Comparison of ENCODE assay signal across 12 cellular contexts in the genomic region with DNA sequence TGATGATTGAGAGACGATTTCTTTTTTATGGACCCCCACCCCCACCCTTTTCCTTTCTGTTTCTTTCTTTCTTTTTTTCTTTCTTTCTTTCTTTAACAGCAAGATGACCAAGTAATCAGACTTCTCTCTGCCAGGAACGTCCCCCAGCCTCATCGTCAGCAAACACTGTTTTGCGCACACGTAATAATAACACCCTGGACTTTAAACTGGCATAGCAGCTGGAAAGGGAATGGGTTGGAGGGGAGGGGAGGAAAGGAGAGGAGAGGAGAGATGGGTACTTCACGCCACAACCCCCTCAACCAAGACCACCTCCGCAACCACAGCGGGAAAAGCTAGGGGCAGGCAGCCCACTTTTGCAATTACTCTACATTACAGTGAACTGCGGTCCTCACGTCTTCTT. TPM values are rescaled to one million over a fixed set of nuclear protein-coding genes. Genes with fewer than 3 reads are reported as not detected.
A peak's percentile ranks its signal among the peaks of the same experiment; 100 is the strongest.
DNase-seq lines count a peak whose midpoint lies in the region; ATAC-seq and TF ChIP-seq lines count a peak whose summit lies in the region.
"Had no signal": no experiment of that assay in that cellular context is flagged by ENCODE, and none has a peak within 500 bp of the region (broad histone marks: within the 10 kb centered on the region; RNA-seq: fewer than 3 reads in every experiment).

No MANE protein-coding gene starts in this region.

- TF ChIP-seq CTCF in 22Rv1 (IDR thresholded peaks at IDR 0.05), result no peak
- TF ChIP-seq CTCF in Peyer's patch (IDR thresholded peaks at IDR 0.05), result no peak
- TF ChIP-seq CTCF in esophagus muscularis mucosa (IDR thresholded peaks at IDR 0.05), result no peak
- TF ChIP-seq CTCF in neural progenitor cell (IDR thresholded peaks at IDR 0.05), result no peak

- H3K4me3 Mint-ChIP-seq in neural progenitor cell, result peak overlapping the region; percentile 97

- H3K4me1 ChIP-seq in Peyer's patch (no peaks in the 10 kb centered on the region), esophagus muscularis mucosa (peaks cover 9 to 24% (median 22%) of the 10 kb centered on the region in 4 donors), neural progenitor cell (no peaks in the 10 kb centered on the region)
- H3K4me1 ChIP-seq: BE2C had no signal

- no peak for ATAC-seq in GM18907 (IDR thresholded peaks at IDR 0.05; ENCODE audit: unreplicated experiment)
- ATAC-seq: HCT116 had no signal

- H3F3A ChIP-seq in neural progenitor cell (ENCODE audit: low read depth), result peaks cover 12% of the 10 kb centered on the region

- H3K9me3 Mint-ChIP-seq in neural progenitor cell, result no peaks in the 10 kb centered on the region
- H3K9me3 Mint-ChIP-seq: activated T-helper 2 cell treated with anti-CD3 and anti-CD28 coated beads, Interferon-gamma antibody, Interleukin-2, Interleukin-4, amounts not matched to agents 10 μg/mL and 5 μg/mL and 100 μg/mL, durations not matched to agents 14 hours and 24 hours and 36 hours had no signal

- no peak for TF ChIP-seq EP300 in esophagus muscularis mucosa (IDR thresholded peaks at IDR 0.05)

- peaks cover 28% of the 10 kb centered on the region for H3K27me3 Mint-ChIP-seq in neural progenitor cell (ENCODE audit: insufficient read depth, low read depth)

- H3K27ac ChIP-seq in 22Rv1, result 0 out of 2 replicates have a peak overlapping the region, but pooled peaks have one; percentile 13
- peak overlapping the region in 3 of 4 donors; percentile 45 to 81 (median 51) for H3K27ac ChIP-seq in Peyer's patch
- no peak overlapping the region for H3K27ac ChIP-seq in esophagus muscularis mucosa (replicated peaks in 1 of 4)
- H3K27ac ChIP-seq in neural progenitor cell, result no peak overlapping the region

- H3K4me3 ChIP-seq in Peyer's patch (peak overlapping the region in 3 of 4 donors; percentile 25 to 57 (median 53)), esophagus muscularis mucosa (peak overlapping the region; percentile 49 to 54 (median 50)), neural progenitor cell (peak overlapping the region; percentile 59)

- DNase-seq in Peyer's patch, result peak in 1 of 3 donors; percentile 44
- no peak for DNase-seq in esophagus muscularis mucosa (ENCODE audit: extremely low spot score)
- no peak for DNase-seq in neural progenitor cell (ENCODE audit: low spot score)
- no peak for DNase-seq in NAMALWA (ENCODE audit: low spot score)
- DNase-seq in stimulated activated CD4-positive, alpha-beta T cell treated with anti-CD3 and anti-CD28 coated beads, Interleukin-4, amount 100 ng/mL, for 4 hours, result no peak
- no peak for DNase-seq in NCI-H82 (lab: John Stamatoyannopoulos, UW)
- DNase-seq: BE2C; effector CD4-positive, alpha-beta T cell had no signal

- H3K9me3 ChIP-seq in Peyer's patch (no peaks in the 10 kb centered on the region), esophagus muscularis mucosa (no peaks in the 10 kb centered on the region), neural progenitor cell (ENCODE audit: low read depth) (no peaks in the 10 kb centered on the region)
- H3K9me3 ChIP-seq: BE2C had no signal

- TF ChIP-seq POLR2A in Peyer's patch (IDR thresholded peaks at IDR 0.05) (no peak), esophagus muscularis mucosa (IDR thresholded peaks at IDR 0.05; ENCODE audit: low read depth) (no peak)

- H4K20me1 ChIP-seq in neural progenitor cell (ENCODE audit: low read depth), result peaks cover 5% of the 10 kb centered on the region

- H3K4me2 ChIP-seq in neural progenitor cell, result peak overlapping the region; percentile 80

- intact Hi-C loops in esophagus muscularis mucosa (cut with DNase I), result no loop called here

- H3K9ac ChIP-seq in neural progenitor cell, result no peak overlapping the region

- H3K4me1 Mint-ChIP-seq in neural progenitor cell, result peaks cover 23% of the 10 kb centered on the region

- no peaks in the 10 kb centered on the region for H3K79me2 ChIP-seq in neural progenitor cell (ENCODE audit: low read depth)

- H3K36me3 Mint-ChIP-seq in neural progenitor cell, result no peaks in the 10 kb centered on the region

- WGBS in esophagus muscularis mucosa, result 7% methylated on average over 10 of the region's 10 CpGs

- H3K27me3 ChIP-seq in Peyer's patch (no peaks in the 10 kb centered on the region), esophagus muscularis mucosa (peaks cover 0 to 60% (median 20%) of the 10 kb centered on the region in 4 donors), neural progenitor cell (peaks cover 79% of the 10 kb centered on the region)

- peak overlapping the region; percentile 61 for H2AFZ ChIP-seq in neural progenitor cell (replicated peaks)

- H3K27ac Mint-ChIP-seq in neural progenitor cell, result no peak overlapping the region
- H3K27ac Mint-ChIP-seq: activated T-helper 2 cell treated with anti-CD3 and anti-CD28 coated beads, Interferon-gamma antibody, Interleukin-2, Interleukin-4, amounts not matched to agents 10 μg/mL and 5 μg/mL and 100 μg/mL, durations not matched to agents 14 hours and 24 hours and 36 hours had no signal

- no peaks in the 10 kb centered on the region for H3K36me3 ChIP-seq in Peyer's patch
- no peaks in the 10 kb centered on the region for H3K36me3 ChIP-seq in esophagus muscularis mucosa
- H3K36me3 ChIP-seq in neural progenitor cell, result no peaks in the 10 kb centered on the region
- H3K36me3 ChIP-seq: BE2C had no signal

RNA-seq across cellular contexts. Expression of a gene that starts 1.1 kb away (rescaled TPM):
- total RNA-seq in Peyer's patch (10 to 100 TPM in 2 of 4 donors, 1 to 10 TPM in 2; 5.8 to 22.1 (median 9.6) TPM), esophagus muscularis mucosa (under 1 TPM; 0.42 to 0.99 (median 0.73) TPM), neural progenitor cell (ENCODE audit: low replicate concordance) (0.12 and 0.47 TPM in 2 replicates)
- total RNA-seq: activated T-helper 2 cell treated with anti-CD3 and anti-CD28 coated beads, Interferon-gamma antibody, Interleukin-2, Interleukin-4, amounts not matched to agents 10 μg/mL and 5 μg/mL and 100 μg/mL, durations not matched to agents 14 hours and 24 hours and 36 hours had no signal

Comparison
In these comparisons a context has a peak if more than half of its experiments do, and no peak if none do; other contexts are left out.
1. H3K27ac ChIP-seq: peak in 22Rv1 (single experiment) and Peyer's patch (3 of 4); none in esophagus muscularis mucosa (0 of 4) and neural progenitor cell (single experiment).
2. Peak in every context shown above with its lines, with median percentiles within 50 percentile points of each other: H3K4me3 ChIP-seq.